ENCODE assay signal across 1 cellular context in genomic region chrX:65241059-65241721, GRCh38.
TF ChIP-seq lines count a peak whose summit lies in the region.

No MANE protein-coding gene starts in this region.

TF ChIP-seq in HepG2, 621 proteins besides CTCF, POLR2A, EP300 and RAD21 (continued from another document and continues in another):
- TF ChIP-seq ZXDC (CRISPR knock-in tag; IDR thresholded peaks at IDR 0.05) (no peak), KDM3A (CRISPR knock-in tag; IDR thresholded peaks at IDR 0.05; ENCODE audit: low read depth) (0 out of 2 replicates have a peak, but pooled peaks have one; percentile 40), TEF (CRISPR knock-in tag; IDR thresholded peaks at IDR 0.05) (no peak), TCF7 (IDR thresholded peaks at IDR 0.05; ENCODE audit: low read depth) (0 out of 2 replicates have a peak, but pooled peaks have one; percentile 6), ZNF792 (CRISPR knock-in tag; IDR thresholded peaks at IDR 0.05) (no peak), ZNF3 (CRISPR knock-in tag; IDR thresholded peaks at IDR 0.05) (no peak), HOMEZ (CRISPR knock-in tag; IDR thresholded peaks at IDR 0.05; ENCODE audit: low read depth) (0 out of 2 replicates have a peak, but pooled peaks have one; percentile 12), KIAA2018 (CRISPR knock-in tag; IDR thresholded peaks at IDR 0.05; ENCODE audit: borderline replicate concordance) (no peak), GPBP1L1 (CRISPR knock-in tag; IDR thresholded peaks at IDR 0.05) (no peak), ZC3H13 (CRISPR knock-in tag; IDR thresholded peaks at IDR 0.05) (no peak), SMAD3 (CRISPR knock-in tag; IDR thresholded peaks at IDR 0.05) (peak; percentile 30; the same call in 1 of the 2 replicates), FOXP4 (CRISPR knock-in tag; IDR thresholded peaks at IDR 0.05) (peak; percentile 46), NR2F6 (IDR thresholded peaks at IDR 0.05) (peak; percentile 21), NR2F6 (CRISPR knock-in tag; IDR thresholded peaks at IDR 0.05) (no peak; the same call in 1 of the 2 replicates), RCOR2 (CRISPR knock-in tag; IDR thresholded peaks at IDR 0.05) (0 out of 2 replicates have a peak, but pooled peaks have one; percentile 19), MTF2 (CRISPR knock-in tag; IDR thresholded peaks at IDR 0.05; ENCODE audit: borderline replicate concordance) (no peak), CSRNP1 (CRISPR knock-in tag; IDR thresholded peaks at IDR 0.05) (0 out of 2 replicates have a peak, but pooled peaks have one; percentile 23), ZNF180 (CRISPR knock-in tag; IDR thresholded peaks at IDR 0.05; ENCODE audit: borderline replicate concordance, low read depth) (no peak), RBAK (CRISPR knock-in tag; IDR thresholded peaks at IDR 0.05) (no peak), ZNF101 (CRISPR knock-in tag; IDR thresholded peaks at IDR 0.05; ENCODE audit: borderline replicate concordance, low read depth) (no peak), SP140L (CRISPR knock-in tag; IDR thresholded peaks at IDR 0.05; ENCODE audit: borderline replicate concordance) (no peak), PITX1 (CRISPR knock-in tag; IDR thresholded peaks at IDR 0.05) (peak; percentile 42; the same call in 1 of the 2 replicates), POGZ (CRISPR knock-in tag; IDR thresholded peaks at IDR 0.05) (no peak), FOXP1 (IDR thresholded peaks at IDR 0.05) (no peak), FOXP1 (CRISPR knock-in tag; IDR thresholded peaks at IDR 0.05) (0 out of 2 replicates have a peak, but pooled peaks have one; percentile 17), ZNF776 (CRISPR knock-in tag; IDR thresholded peaks at IDR 0.05) (no peak), ZNF564 (CRISPR knock-in tag; IDR thresholded peaks at IDR 0.05) (no peak), ZNF773 (CRISPR knock-in tag; IDR thresholded peaks at IDR 0.05; ENCODE audit: borderline replicate concordance) (no peak), HNF1A (IDR thresholded peaks at IDR 0.05; ENCODE audit: low read depth) (no peak), HNF1A (CRISPR knock-in tag; IDR thresholded peaks at IDR 0.05; ENCODE audit: borderline replicate concordance) (no peak), SOX13 (IDR thresholded peaks at IDR 0.05) (no peak), SOX13 (CRISPR knock-in tag; conservative IDR thresholded peaks at IDR 0.05 in 1 of 2, IDR thresholded peaks at IDR 0.05 in 1 of 2) (peak in 1 of 2 experiments; percentile 68; a peak in 2 of 4 replicates), ATM (IDR thresholded peaks at IDR 0.05; ENCODE audit: borderline replicate concordance) (no peak), FOXJ3 (CRISPR knock-in tag; IDR thresholded peaks at IDR 0.05; ENCODE audit: borderline replicate concordance) (peak; percentile 73; the same call in 1 of the 2 replicates), ZNF672 (CRISPR knock-in tag; IDR thresholded peaks at IDR 0.05) (no peak)
